In genomic region chr5:146751781-146752401, GRCh38 we compare ENCODE assay signal across 1 cellular context.
TF ChIP-seq lines count a peak whose summit lies in the region.

No MANE protein-coding gene starts in this region.

TF ChIP-seq in H1, 55 proteins besides CTCF, POLR2A, EP300 and RAD21 (continued from another document):
- no peak for TF ChIP-seq CHD7 (IDR thresholded peaks at IDR 0.05; ENCODE audit: insufficient replicate concordance, low read length)
- no peak for TF ChIP-seq CREB1 (IDR thresholded peaks at IDR 0.05)
- TF ChIP-seq CBX8 (IDR thresholded peaks at IDR 0.05; ENCODE audit: borderline replicate concordance, low read depth, low read length): no peak
- TF ChIP-seq USF2 (IDR thresholded peaks at IDR 0.05; ENCODE audit: low read length): no peak
- TF ChIP-seq SP1 (IDR thresholded peaks at IDR 0.05; ENCODE audit: low read depth, low read length): no peak
- no peak for TF ChIP-seq HDAC6 (IDR thresholded peaks at IDR 0.05; ENCODE audit: low read depth, low read length)
- TF ChIP-seq SUZ12 (IDR thresholded peaks at IDR 0.05; ENCODE audit: low read length): no peak
- no peak for TF ChIP-seq EZH2 (IDR thresholded peaks at IDR 0.05; ENCODE audit: low read depth, low read length, severe bottlenecking)
- TF ChIP-seq TAF7 (optimal IDR thresholded peaks at IDR 0.05; ENCODE audit: borderline replicate concordance, low read depth, low read length): no peak
- TF ChIP-seq SP4 (IDR thresholded peaks at IDR 0.05; ENCODE audit: low read length): no peak
